Comparison of ENCODE assay signal across 1 cellular context in the genomic region with DNA sequence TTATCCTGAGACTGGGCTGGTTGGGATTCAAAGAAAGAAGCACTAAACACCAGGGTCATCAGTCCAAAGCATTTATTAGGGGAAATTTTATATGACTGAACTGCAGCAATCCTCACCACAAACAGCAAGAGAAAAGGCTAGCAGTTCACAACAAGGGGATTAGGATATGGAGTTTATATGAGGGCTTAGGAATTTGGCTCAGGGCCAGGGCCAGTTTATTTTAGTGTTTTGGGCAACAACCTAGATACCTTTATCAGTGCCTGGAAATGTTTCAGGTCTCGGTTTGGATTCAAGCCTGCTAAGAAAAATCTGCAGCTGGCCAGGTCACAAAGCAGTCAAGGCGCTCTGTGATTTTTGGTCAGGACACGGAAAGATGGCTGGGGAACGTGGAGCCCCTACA.
TF ChIP-seq lines count a peak whose summit lies in the region.

No MANE protein-coding gene starts in this region.

TF ChIP-seq in H1, 55 proteins besides CTCF, POLR2A, EP300 and RAD21:
- TF ChIP-seq HDAC2 (IDR thresholded peaks at IDR 0.05; ENCODE audit: borderline replicate concordance in 1 of 2, low read depth in 2 of 2, low read length in 2 of 2) (no peak), SP2 (IDR thresholded peaks at IDR 0.05; ENCODE audit: low read length) (no peak), GABPA (IDR thresholded peaks at IDR 0.05; ENCODE audit: borderline replicate concordance, insufficient read depth, low read length) (no peak), GTF2F1 (IDR thresholded peaks at IDR 0.05; ENCODE audit: borderline replicate concordance, low read depth, low read length) (no peak), EGR1 (IDR thresholded peaks at IDR 0.05; ENCODE audit: borderline replicate concordance, low read depth, low read length) (no peak), MAFK (IDR thresholded peaks at IDR 0.05; ENCODE audit: low read depth, low read length) (no peak), CTBP2 (IDR thresholded peaks at IDR 0.05; ENCODE audit: borderline replicate concordance, insufficient read depth, insufficient read length, low read length) (no peak), CBX5 (IDR thresholded peaks at IDR 0.05; ENCODE audit: low read depth, low read length) (no peak), KDM1A (IDR thresholded peaks at IDR 0.05; ENCODE audit: borderline replicate concordance, low read length) (no peak), CREB1 (IDR thresholded peaks at IDR 0.05) (no peak), PHF8 (conservative IDR thresholded peaks at IDR 0.05; ENCODE audit: low read depth, low read length) (no peak), SAP30 (IDR thresholded peaks at IDR 0.05; ENCODE audit: insufficient read depth, insufficient replicate concordance, low read length) (no peak), KDM4A (IDR thresholded peaks at IDR 0.05; ENCODE audit: low read depth, low read length, severe bottlenecking) (no peak)
- TF ChIP-seq, protein P1, sequence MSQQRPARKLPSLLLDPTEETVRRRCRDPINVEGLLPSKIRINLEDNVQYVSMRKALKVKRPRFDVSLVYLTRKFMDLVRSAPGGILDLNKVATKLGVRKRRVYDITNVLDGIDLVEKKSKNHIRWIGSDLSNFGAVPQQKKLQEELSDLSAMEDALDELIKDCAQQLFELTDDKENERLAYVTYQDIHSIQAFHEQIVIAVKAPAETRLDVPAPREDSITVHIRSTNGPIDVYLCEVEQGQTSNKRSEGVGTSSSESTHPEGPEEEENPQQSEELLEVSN (IDR thresholded peaks at IDR 0.05) = no peak
